ENCODE assay signal across 2 cellular contexts in the genomic region with DNA sequence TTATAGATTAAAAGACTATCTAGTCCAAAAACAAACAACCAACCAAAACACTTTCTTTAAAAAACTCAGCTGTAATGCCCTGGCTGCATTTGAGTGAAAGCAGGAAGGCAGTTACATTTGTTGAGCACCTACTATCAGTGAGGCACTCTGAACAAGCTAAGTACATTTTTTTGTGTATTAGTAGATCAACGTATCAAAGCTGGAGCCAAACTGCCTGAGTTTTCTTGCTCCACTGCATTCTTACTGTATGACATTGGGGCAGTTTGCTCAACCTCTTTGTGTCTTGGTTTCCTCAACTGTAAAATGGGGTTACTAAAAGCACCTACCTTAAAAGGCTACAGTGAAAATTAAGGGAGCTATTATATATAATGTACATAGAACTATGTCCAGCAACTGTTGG.
TF ChIP-seq lines count a peak whose summit lies in the region.

No MANE protein-coding gene starts in this region.

TF ChIP-seq in IMR-90, 13 proteins besides CTCF, POLR2A, EP300 and RAD21:
- no peak for TF ChIP-seq RFX5 (IDR thresholded peaks at IDR 0.05; ENCODE audit: low read depth, low read length)
- peak; percentile 47; the same call in 1 of the 2 replicates for TF ChIP-seq CEBPB (IDR thresholded peaks at IDR 0.05; ENCODE audit: low read depth, low read length)

TF ChIP-seq in GM23338, 12 proteins besides CTCF, POLR2A, EP300 and RAD21:
- TF ChIP-seq EZH2phosphoT487 (IDR thresholded peaks at IDR 0.05; ENCODE audit: unreplicated experiment) (no peak), ZNF114 (CRISPR knock-in tag; IDR thresholded peaks at IDR 0.05) (no peak), EZH2 (IDR thresholded peaks at IDR 0.05; ENCODE audit: low read depth, unreplicated experiment) (no peak), JUNB (IDR thresholded peaks at IDR 0.05; ENCODE audit: unreplicated experiment) (no peak), ZNF331 (CRISPR knock-in tag; IDR thresholded peaks at IDR 0.05; ENCODE audit: low read depth) (no peak), NANOG (IDR thresholded peaks at IDR 0.05; ENCODE audit: borderline replicate concordance) (no peak), CREB1 (CRISPR knock-in tag; IDR thresholded peaks at IDR 0.05; ENCODE audit: low read depth) (no peak), STAT1 (IDR thresholded peaks at IDR 0.05; ENCODE audit: unreplicated experiment) (no peak), POLR2AphosphoS5 (IDR thresholded peaks at IDR 0.05; ENCODE audit: low read depth) (no peak)
- TF ChIP-seq, protein P1, sequence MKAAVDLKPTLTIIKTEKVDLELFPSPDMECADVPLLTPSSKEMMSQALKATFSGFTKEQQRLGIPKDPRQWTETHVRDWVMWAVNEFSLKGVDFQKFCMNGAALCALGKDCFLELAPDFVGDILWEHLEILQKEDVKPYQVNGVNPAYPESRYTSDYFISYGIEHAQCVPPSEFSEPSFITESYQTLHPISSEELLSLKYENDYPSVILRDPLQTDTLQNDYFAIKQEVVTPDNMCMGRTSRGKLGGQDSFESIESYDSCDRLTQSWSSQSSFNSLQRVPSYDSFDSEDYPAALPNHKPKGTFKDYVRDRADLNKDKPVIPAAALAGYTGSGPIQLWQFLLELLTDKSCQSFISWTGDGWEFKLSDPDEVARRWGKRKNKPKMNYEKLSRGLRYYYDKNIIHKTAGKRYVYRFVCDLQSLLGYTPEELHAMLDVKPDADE (IDR thresholded peaks at IDR 0.05): no peak
- TF ChIP-seq, protein P2, sequence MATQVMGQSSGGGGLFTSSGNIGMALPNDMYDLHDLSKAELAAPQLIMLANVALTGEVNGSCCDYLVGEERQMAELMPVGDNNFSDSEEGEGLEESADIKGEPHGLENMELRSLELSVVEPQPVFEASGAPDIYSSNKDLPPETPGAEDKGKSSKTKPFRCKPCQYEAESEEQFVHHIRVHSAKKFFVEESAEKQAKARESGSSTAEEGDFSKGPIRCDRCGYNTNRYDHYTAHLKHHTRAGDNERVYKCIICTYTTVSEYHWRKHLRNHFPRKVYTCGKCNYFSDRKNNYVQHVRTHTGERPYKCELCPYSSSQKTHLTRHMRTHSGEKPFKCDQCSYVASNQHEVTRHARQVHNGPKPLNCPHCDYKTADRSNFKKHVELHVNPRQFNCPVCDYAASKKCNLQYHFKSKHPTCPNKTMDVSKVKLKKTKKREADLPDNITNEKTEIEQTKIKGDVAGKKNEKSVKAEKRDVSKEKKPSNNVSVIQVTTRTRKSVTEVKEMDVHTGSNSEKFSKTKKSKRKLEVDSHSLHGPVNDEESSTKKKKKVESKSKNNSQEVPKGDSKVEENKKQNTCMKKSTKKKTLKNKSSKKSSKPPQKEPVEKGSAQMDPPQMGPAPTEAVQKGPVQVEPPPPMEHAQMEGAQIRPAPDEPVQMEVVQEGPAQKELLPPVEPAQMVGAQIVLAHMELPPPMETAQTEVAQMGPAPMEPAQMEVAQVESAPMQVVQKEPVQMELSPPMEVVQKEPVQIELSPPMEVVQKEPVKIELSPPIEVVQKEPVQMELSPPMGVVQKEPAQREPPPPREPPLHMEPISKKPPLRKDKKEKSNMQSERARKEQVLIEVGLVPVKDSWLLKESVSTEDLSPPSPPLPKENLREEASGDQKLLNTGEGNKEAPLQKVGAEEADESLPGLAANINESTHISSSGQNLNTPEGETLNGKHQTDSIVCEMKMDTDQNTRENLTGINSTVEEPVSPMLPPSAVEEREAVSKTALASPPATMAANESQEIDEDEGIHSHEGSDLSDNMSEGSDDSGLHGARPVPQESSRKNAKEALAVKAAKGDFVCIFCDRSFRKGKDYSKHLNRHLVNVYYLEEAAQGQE (IDR thresholded peaks at IDR 0.05; ENCODE audit: unreplicated experiment): no peak
- TF ChIP-seq, protein P3, sequence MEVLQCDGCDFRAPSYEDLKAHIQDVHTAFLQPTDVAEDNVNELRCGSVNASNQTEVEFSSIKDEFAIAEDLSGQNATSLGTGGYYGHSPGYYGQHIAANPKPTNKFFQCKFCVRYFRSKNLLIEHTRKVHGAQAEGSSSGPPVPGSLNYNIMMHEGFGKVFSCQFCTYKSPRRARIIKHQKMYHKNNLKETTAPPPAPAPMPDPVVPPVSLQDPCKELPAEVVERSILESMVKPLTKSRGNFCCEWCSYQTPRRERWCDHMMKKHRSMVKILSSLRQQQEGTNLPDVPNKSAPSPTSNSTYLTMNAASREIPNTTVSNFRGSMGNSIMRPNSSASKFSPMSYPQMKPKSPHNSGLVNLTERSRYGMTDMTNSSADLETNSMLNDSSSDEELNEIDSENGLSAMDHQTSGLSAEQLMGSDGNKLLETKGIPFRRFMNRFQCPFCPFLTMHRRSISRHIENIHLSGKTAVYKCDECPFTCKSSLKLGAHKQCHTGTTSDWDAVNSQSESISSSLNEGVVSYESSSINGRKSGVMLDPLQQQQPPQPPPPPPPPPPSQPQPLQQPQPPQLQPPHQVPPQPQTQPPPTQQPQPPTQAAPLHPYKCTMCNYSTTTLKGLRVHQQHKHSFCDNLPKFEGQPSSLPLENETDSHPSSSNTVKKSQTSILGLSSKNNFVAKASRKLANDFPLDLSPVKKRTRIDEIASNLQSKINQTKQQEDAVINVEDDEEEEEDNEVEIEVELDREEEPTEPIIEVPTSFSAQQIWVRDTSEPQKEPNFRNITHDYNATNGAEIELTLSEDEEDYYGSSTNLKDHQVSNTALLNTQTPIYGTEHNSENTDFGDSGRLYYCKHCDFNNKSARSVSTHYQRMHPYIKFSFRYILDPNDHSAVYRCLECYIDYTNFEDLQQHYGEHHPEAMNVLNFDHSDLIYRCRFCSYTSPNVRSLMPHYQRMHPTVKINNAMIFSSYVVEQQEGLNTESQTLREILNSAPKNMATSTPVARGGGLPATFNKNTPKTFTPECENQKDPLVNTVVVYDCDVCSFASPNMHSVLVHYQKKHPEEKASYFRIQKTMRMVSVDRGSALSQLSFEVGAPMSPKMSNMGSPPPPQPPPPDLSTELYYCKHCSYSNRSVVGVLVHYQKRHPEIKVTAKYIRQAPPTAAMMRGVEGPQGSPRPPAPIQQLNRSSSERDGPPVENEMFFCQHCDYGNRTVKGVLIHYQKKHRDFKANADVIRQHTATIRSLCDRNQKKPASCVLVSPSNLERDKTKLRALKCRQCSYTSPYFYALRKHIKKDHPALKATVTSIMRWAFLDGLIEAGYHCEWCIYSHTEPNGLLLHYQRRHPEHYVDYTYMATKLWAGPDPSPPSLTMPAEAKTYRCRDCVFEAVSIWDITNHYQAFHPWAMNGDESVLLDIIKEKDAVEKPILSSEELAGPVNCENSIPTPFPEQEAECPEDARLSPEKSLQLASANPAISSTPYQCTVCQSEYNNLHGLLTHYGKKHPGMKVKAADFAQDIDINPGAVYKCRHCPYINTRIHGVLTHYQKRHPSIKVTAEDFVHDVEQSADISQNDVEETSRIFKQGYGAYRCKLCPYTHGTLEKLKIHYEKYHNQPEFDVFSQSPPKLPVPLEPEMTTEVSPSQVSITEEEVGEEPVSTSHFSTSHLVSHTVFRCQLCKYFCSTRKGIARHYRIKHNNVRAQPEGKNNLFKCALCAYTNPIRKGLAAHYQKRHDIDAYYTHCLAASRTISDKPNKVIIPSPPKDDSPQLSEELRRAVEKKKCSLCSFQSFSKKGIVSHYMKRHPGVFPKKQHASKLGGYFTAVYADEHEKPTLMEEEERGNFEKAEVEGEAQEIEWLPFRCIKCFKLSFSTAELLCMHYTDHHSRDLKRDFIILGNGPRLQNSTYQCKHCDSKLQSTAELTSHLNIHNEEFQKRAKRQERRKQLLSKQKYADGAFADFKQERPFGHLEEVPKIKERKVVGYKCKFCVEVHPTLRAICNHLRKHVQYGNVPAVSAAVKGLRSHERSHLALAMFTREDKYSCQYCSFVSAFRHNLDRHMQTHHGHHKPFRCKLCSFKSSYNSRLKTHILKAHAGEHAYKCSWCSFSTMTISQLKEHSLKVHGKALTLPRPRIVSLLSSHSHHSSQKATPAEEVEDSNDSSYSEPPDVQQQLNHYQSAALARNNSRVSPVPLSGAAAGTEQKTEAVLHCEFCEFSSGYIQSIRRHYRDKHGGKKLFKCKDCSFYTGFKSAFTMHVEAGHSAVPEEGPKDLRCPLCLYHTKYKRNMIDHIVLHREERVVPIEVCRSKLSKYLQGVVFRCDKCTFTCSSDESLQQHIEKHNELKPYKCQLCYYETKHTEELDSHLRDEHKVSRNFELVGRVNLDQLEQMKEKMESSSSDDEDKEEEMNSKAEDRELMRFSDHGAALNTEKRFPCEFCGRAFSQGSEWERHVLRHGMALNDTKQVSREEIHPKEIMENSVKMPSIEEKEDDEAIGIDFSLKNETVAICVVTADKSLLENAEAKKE (CRISPR knock-in tag; IDR thresholded peaks at IDR 0.05): no peak
TF ChIP-seq in GM23338: peak in this region for 0.
